ENCODE assay signal across 16 cellular contexts in the genomic region with DNA sequence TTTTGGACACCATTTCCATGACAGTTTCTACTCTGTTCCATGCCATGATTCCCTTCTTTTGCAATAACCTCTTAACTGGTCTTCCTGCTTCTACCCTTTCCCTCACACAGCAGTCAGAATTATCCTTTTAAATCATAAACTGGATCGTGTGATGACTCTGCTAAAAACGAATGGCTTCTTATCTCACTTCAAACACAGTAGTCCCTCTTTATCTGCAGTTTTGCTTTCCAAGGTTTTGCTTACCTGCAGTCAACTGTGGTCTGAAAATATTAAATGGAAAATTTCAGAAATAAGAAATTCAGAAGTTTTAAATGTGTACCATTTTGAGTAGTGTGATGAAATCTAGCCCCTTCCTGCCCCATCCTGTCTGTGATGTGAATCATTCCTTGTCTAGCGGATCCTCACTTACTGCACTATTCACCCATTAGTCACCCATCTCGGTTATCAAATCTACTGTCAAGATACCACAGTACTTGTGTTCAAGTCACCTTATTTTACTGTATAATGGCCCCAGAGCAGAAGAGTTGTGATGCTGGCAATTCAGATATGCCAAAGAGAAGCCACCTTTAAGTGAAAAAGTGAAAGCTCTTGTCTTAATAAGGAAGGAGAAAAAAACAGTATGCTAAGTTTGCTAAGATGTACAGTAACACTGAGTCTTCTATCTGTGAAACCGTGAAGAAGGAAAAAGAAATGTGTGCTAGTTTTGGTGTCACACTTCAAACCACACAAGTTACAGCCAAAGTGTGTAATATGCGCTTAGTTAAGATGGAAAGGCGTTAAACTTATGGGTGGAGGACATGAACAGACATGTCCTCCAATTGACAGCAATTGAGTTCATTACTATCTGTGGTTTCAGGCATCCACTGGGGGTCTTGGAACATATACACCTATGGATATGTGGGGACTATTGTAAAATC.
DNase-seq lines count a peak whose midpoint lies in the region; ATAC-seq, FAIRE-seq and TF ChIP-seq lines count a peak whose summit lies in the region.
"Had no signal": no experiment of that assay in that cellular context is flagged by ENCODE, and none has a peak within 500 bp of the region (broad histone marks: within the 10 kb centered on the region; RNA-seq: fewer than 3 reads in every experiment).

No MANE protein-coding gene starts in this region.

- no peaks in the 10 kb centered on the region for H3K27me3 Mint-ChIP-seq in stimulated activated naive CD8-positive, alpha-beta T cell treated with anti-CD3 and anti-CD28 coated beads, Interleukin-15, amount 100 ng/mL, for 72 hours
- H3K27me3 Mint-ChIP-seq: dendritic cell treated with granulocyte-macrophage colony-stimulating factor and Interleukin-4, amounts not matched to agents 40 ng/mL and 50 ng/mL, for 4 days had no signal

- peaks cover 0 to 13% (median 0%) of the 10 kb centered on the region in 3 donors for H3K9me3 ChIP-seq in gastroesophageal sphincter

- no peak for TF ChIP-seq EP300 in gastroesophageal sphincter (IDR thresholded peaks at IDR 0.05)

- DNase-seq in activated naive CD4-positive, alpha-beta T cell treated with anti-CD3 and anti-CD28 coated beads, Interleukin-2, amount 50 U/mL, for 72 hours (ENCODE audit: low spot score in 2 of 2) = no peak
- DNase-seq in activated naive CD4-positive, alpha-beta T cell treated with Interleukin-2 at 50 U/mL for 16 hours = no peak
- peak; percentile 73 for DNase-seq in RCC 7860 (ENCODE audit: low spot score)
- peak; percentile 80 for DNase-seq in fibroblast of mammary gland (ENCODE audit: low read depth)
- DNase-seq in stimulated activated naive CD8-positive, alpha-beta T cell treated with anti-CD3 and anti-CD28 coated beads, Interleukin-15, amount 100 ng/mL, for 72 hours = no peak
- no peak for DNase-seq in effector CD4-positive, alpha-beta T cell
- DNase-seq: amniotic stem cell; kidney; NCI-H446; stimulated activated CD4-positive, alpha-beta T cell treated with anti-CD3 and anti-CD28 coated beads, Interleukin-2, amount 100 ng/mL, for 24 hours; T-helper 2 cell had no signal

- H3K4me1 ChIP-seq in gastroesophageal sphincter = no peaks in the 10 kb centered on the region

- TF ChIP-seq CTCF in fibroblast of mammary gland (conservative IDR thresholded peaks at IDR 0.05; ENCODE audit: control insufficient read depth, insufficient read depth, low read depth, low read length) (no peak), gastroesophageal sphincter (IDR thresholded peaks at IDR 0.05) (no peak)

- no peaks in the 10 kb centered on the region for H3K27me3 ChIP-seq in gastroesophageal sphincter

- no peak for TF ChIP-seq POLR2A in gastroesophageal sphincter (IDR thresholded peaks at IDR 0.05)

- H3K36me3 Mint-ChIP-seq in activated naive CD4-positive, alpha-beta T cell treated with anti-CD3 and anti-CD28 coated beads, Interleukin-2, amount 50 U/mL, for 72 hours = peaks cover 32 to 36% of the 10 kb centered on the region in 2 donors

- peaks cover 26 to 31% of the 10 kb centered on the region in 2 donors for H3K9me3 Mint-ChIP-seq in activated naive CD4-positive, alpha-beta T cell treated with anti-CD3 and anti-CD28 coated beads, Interleukin-2, amount 50 U/mL, for 72 hours
- peaks cover 17 to 22% of the 10 kb centered on the region in 2 donors for H3K9me3 Mint-ChIP-seq in stimulated activated naive CD8-positive, alpha-beta T cell treated with anti-CD3 and anti-CD28 coated beads, Interleukin-15, amount 100 ng/mL, for 72 hours

- H3K36me3 ChIP-seq in gastroesophageal sphincter = peaks cover 0 to 11% of the 10 kb centered on the region in 2 donors

- peak overlapping the region; percentile 53 to 66 for H3K27ac Mint-ChIP-seq in activated naive CD4-positive, alpha-beta T cell treated with anti-CD3 and anti-CD28 coated beads, Interleukin-2, amount 50 U/mL, for 72 hours
- H3K27ac Mint-ChIP-seq in stimulated activated naive CD8-positive, alpha-beta T cell treated with anti-CD3 and anti-CD28 coated beads, Interleukin-15, amount 100 ng/mL, for 72 hours = peak overlapping the region in 1 of 2 donors; percentile 4
- H3K27ac Mint-ChIP-seq: dendritic cell treated with granulocyte-macrophage colony-stimulating factor and Interleukin-4, amounts not matched to agents 40 ng/mL and 50 ng/mL, for 4 days had no signal

- no peak overlapping the region for H3K4me3 ChIP-seq in fibroblast of mammary gland (ENCODE audit: control insufficient read depth, low read depth, low read length)
- H3K4me3 ChIP-seq in gastroesophageal sphincter = no peak overlapping the region
- H3K4me3 ChIP-seq: PC-9 had no signal

- peak; percentile 86 for FAIRE-seq in RCC 7860 (lab: Jason Lieb, UNC)
- FAIRE-seq: GM19239, kidney had no signal

- no peak overlapping the region for H3K4me3 Mint-ChIP-seq in stimulated activated naive CD8-positive, alpha-beta T cell treated with anti-CD3 and anti-CD28 coated beads, Interleukin-15, amount 100 ng/mL, for 72 hours
- H3K4me3 Mint-ChIP-seq: dendritic cell treated with granulocyte-macrophage colony-stimulating factor and Interleukin-4, amounts not matched to agents 40 ng/mL and 50 ng/mL, for 4 days had no signal

- no peak overlapping the region for H3K27ac ChIP-seq in gastroesophageal sphincter
- H3K27ac ChIP-seq: PC-9 had no signal

- peak; percentile 93 to 95 for ATAC-seq in activated naive CD4-positive, alpha-beta T cell treated with anti-CD3 and anti-CD28 coated beads, Interleukin-2, amount 50 U/mL, for 72 hours
- ATAC-seq in stimulated activated naive CD8-positive, alpha-beta T cell treated with anti-CD3 and anti-CD28 coated beads, Interleukin-15, amount 100 ng/mL, for 72 hours = peak; percentile 79
- ATAC-seq in gastroesophageal sphincter (no peak), HG02885 (IDR thresholded peaks at IDR 0.05; ENCODE audit: poor library complexity, unreplicated experiment) (no peak)

- WGBS in gastroesophageal sphincter (ENCODE audit: low coverage in 1 of 2), 2 donors = 88 to 93% methylated on average over 7 of the region's 7 CpGs

- H3K4me1 Mint-ChIP-seq in stimulated activated naive CD8-positive, alpha-beta T cell treated with anti-CD3 and anti-CD28 coated beads, Interleukin-15, amount 100 ng/mL, for 72 hours = no peaks in the 10 kb centered on the region

Comparison
In these comparisons a context has a peak if more than half of its experiments do, and no peak if none do; other contexts are left out.
1. ATAC-seq: peak in activated naive CD4-positive, alpha-beta T cell treated with anti-CD3 and anti-CD28 coated beads, Interleukin-2, amount 50 U/mL, for 72 hours (2 of 2) and stimulated activated naive CD8-positive, alpha-beta T cell treated with anti-CD3 and anti-CD28 coated beads, Interleukin-15, amount 100 ng/mL, for 72 hours (single experiment); none in gastroesophageal sphincter (single experiment) and HG02885 (single experiment).
2. DNase-seq: peak in RCC 7860 (single experiment) and fibroblast of mammary gland (single experiment); none in activated naive CD4-positive, alpha-beta T cell treated with anti-CD3 and anti-CD28 coated beads, Interleukin-2, amount 50 U/mL, for 72 hours (0 of 2), activated naive CD4-positive, alpha-beta T cell treated with Interleukin-2 at 50 U/mL for 16 hours (single experiment), stimulated activated naive CD8-positive, alpha-beta T cell treated with anti-CD3 and anti-CD28 coated beads, Interleukin-15, amount 100 ng/mL, for 72 hours (0 of 2) and effector CD4-positive, alpha-beta T cell (single experiment).